Comparison of ENCODE assay signal across 1 cellular context in genomic region chr6:10465633-10466499, GRCh38.
TF ChIP-seq lines count a peak whose summit lies in the region.

No MANE protein-coding gene starts in this region.

TF ChIP-seq in WTC11, 78 proteins besides CTCF, POLR2A, EP300 and RAD21 (continued from another document):
- TF ChIP-seq AR (CRISPR knock-in tag; IDR thresholded peaks at IDR 0.05), result no peak
